In the genomic region with DNA sequence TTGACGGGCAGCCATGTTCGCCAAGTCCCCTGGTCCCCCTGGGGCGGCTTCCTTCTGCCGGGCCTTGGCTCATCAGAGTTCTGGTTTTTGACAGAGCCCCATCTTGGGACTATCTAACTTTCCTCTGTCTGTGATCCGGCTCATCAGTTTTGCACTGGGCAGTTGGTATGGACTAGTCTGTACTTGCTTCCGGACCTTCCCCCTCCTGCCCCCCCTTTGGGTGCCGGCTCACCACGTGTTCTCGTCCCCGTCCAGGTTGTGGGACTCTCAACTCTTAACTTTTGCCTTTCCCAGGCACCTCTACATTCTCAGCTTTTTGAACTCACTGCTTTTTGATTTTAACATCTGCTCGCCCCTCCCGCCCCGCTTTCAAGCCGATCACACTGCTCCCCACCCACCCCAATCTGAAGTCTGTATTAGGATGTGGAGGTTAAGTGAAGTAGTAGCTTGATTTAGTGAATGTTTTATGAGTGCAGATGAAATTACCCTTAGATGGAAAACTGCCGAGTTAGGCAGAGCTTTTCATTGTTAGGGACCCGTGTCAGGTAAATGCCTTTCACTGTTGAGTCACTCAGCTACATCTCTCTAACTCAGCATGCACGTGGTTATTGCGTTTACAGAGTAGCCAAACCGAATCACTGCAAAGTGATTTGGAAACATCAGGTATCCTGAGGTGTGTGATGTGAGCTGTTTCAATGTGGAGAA, we compare ENCODE assay signal across 1 cellular context.
A peak's percentile ranks its signal among the peaks of the same experiment; 100 is the strongest.
TF ChIP-seq lines count a peak whose summit lies in the region.

No MANE protein-coding gene starts in this region.

TF ChIP-seq in K562, 482 proteins besides CTCF, POLR2A, EP300 and RAD21 (continued from another document):
- TF ChIP-seq, protein P1, sequence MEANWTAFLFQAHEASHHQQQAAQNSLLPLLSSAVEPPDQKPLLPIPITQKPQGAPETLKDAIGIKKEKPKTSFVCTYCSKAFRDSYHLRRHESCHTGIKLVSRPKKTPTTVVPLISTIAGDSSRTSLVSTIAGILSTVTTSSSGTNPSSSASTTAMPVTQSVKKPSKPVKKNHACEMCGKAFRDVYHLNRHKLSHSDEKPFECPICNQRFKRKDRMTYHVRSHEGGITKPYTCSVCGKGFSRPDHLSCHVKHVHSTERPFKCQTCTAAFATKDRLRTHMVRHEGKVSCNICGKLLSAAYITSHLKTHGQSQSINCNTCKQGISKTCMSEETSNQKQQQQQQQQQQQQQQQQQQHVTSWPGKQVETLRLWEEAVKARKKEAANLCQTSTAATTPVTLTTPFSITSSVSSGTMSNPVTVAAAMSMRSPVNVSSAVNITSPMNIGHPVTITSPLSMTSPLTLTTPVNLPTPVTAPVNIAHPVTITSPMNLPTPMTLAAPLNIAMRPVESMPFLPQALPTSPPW (CRISPR knock-in tag; IDR thresholded peaks at IDR 0.05) = peak; percentile 97
- TF ChIP-seq, protein P2, sequence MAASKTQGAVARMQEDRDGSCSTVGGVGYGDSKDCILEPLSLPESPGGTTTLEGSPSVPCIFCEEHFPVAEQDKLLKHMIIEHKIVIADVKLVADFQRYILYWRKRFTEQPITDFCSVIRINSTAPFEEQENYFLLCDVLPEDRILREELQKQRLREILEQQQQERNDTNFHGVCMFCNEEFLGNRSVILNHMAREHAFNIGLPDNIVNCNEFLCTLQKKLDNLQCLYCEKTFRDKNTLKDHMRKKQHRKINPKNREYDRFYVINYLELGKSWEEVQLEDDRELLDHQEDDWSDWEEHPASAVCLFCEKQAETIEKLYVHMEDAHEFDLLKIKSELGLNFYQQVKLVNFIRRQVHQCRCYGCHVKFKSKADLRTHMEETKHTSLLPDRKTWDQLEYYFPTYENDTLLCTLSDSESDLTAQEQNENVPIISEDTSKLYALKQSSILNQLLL (CRISPR knock-in tag; IDR thresholded peaks at IDR 0.05; ENCODE audit: borderline replicate concordance) = no peak
- TF ChIP-seq IRF2 (CRISPR knock-in tag; IDR thresholded peaks at IDR 0.05) (no peak), FOXM1 (IDR thresholded peaks at IDR 0.05; ENCODE audit: low read depth) (no peak), FOXM1 (CRISPR knock-in tag; IDR thresholded peaks at IDR 0.05; ENCODE audit: low read depth) (peak; percentile 6; the same call in 1 of the 2 replicates), BRD4 (IDR thresholded peaks at IDR 0.05) (peak; percentile 6; the same call in 1 of the 2 replicates), ZNF699 (CRISPR knock-in tag; IDR thresholded peaks at IDR 0.05; ENCODE audit: insufficient replicate concordance) (no peak), PHF20 (IDR thresholded peaks at IDR 0.05; ENCODE audit: partially characterized antibody) (no peak), PHB (CRISPR knock-in tag; IDR thresholded peaks at IDR 0.05) (no peak), KHSRP (IDR thresholded peaks at IDR 0.05) (no peak), NKRF (IDR thresholded peaks at IDR 0.05; ENCODE audit: borderline replicate concordance) (peak; percentile 88), TOE1 (IDR thresholded peaks at IDR 0.05; ENCODE audit: borderline replicate concordance) (0 out of 2 replicates have a peak, but pooled peaks have one; percentile 13), TOE1 (CRISPR knock-in tag; IDR thresholded peaks at IDR 0.05; ENCODE audit: borderline replicate concordance, low read depth) (no peak), SMARCA5 (IDR thresholded peaks at IDR 0.05) (no peak), MAFF (IDR thresholded peaks at IDR 0.05; ENCODE audit: low read length) (no peak)
- TF ChIP-seq, protein P3, sequence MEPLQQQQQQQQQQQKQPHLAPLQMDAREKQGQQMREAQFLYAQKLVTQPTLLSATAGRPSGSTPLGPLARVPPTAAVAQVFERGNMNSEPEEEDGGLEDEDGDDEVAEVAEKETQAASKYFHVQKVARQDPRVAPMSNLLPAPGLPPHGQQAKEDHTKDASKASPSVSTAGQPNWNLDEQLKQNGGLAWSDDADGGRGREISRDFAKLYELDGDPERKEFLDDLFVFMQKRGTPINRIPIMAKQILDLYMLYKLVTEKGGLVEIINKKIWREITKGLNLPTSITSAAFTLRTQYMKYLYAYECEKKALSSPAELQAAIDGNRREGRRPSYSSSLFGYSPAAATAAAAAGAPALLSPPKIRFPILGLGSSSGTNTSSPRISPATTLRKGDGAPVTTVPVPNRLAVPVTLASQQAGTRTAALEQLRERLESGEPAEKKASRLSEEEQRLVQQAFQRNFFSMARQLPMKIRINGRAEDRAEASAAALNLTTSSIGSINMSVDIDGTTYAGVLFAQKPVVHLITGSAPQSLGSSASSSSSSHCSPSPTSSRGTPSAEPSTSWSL (CRISPR knock-in tag; IDR thresholded peaks at IDR 0.05; ENCODE audit: borderline replicate concordance) = no peak
TF ChIP-seq in K562: peak in this region for 31.
